ENCODE assay signal across 20 cellular contexts in genomic region chrX:2188840-2189239, GRCh38.
"Had no signal": no experiment of that assay in that cellular context is flagged by ENCODE, and none has a peak within 500 bp of the region (broad histone marks: within the 10 kb centered on the region; RNA-seq: fewer than 3 reads in every experiment).

No MANE protein-coding gene starts in this region.

- ATAC-seq: activated CD4-positive, CD25-positive, alpha-beta regulatory T cell treated with anti-CD3 and anti-CD28 coated beads, Interleukin-2, amount 50 U/mL, for 24 hours; foreskin keratinocyte; naive thymus-derived CD8-positive, alpha-beta T cell; SK-N-SH treated with all-trans-retinoic acid at 6 μM for 48 hours; stimulated activated memory B cell treated with anti-CD40 and anti-IgM and Interleukin-4, amounts not matched to agents 10 μg/mL and 1 μg/mL and 100 μg/mL, for 72 hours had no signal

- H3K4me3 Mint-ChIP-seq: activated naive CD8-positive, alpha-beta T cell treated with anti-CD3 and anti-CD28 coated beads for 36 hours; activated T-helper 1 cell treated with anti-CD3 and anti-CD28 coated beads, Interleukin-12 subunit alpha, Interleukin-12 subunit beta, Interleukin-2, Interleukin-4 antibody, amounts not matched to agents 30 ng/mL and 10 ng/mL and 1 ng/mL, durations not matched to agents 14 hours and 24 hours and 36 hours; immature natural killer cell; naive thymus-derived CD8-positive, alpha-beta T cell; stimulated activated memory B cell treated with anti-CD40 and anti-IgM and Interleukin-4, amounts not matched to agents 10 μg/mL and 1 μg/mL and 100 μg/mL, for 72 hours had no signal

- H3K27ac Mint-ChIP-seq: activated naive CD8-positive, alpha-beta T cell treated with anti-CD3 and anti-CD28 coated beads for 36 hours; activated T-helper 1 cell treated with anti-CD3 and anti-CD28 coated beads, Interleukin-12 subunit alpha, Interleukin-12 subunit beta, Interleukin-2, Interleukin-4 antibody, amounts not matched to agents 30 ng/mL and 10 ng/mL and 1 ng/mL, durations not matched to agents 14 hours and 24 hours and 36 hours; immature natural killer cell; naive thymus-derived CD8-positive, alpha-beta T cell; stimulated activated memory B cell treated with anti-CD40 and anti-IgM and Interleukin-4, amounts not matched to agents 10 μg/mL and 1 μg/mL and 100 μg/mL, for 72 hours had no signal

- H3K27ac ChIP-seq: dorsolateral prefrontal cortex, epithelial cell of prostate, foreskin keratinocyte, left ventricle myocardium inferior, sigmoid colon, spleen, thoracic aorta had no signal

- DNase-seq: activated gamma-delta T cell treated with Interleukin-2 at 50 U/mL for 16 hours; activated naive CD8-positive, alpha-beta T cell treated with anti-CD3 and anti-CD28 coated beads for 36 hours; amniotic stem cell; dorsolateral prefrontal cortex; foreskin keratinocyte; immature natural killer cell; left ventricle myocardium inferior; mammary epithelial cell; naive thymus-derived CD8-positive, alpha-beta T cell; nucleus accumbens; sigmoid colon; spleen; stimulated activated CD4-positive, alpha-beta T cell treated with anti-CD3 and anti-CD28 coated beads, Interleukin-4, amount 100 ng/mL, for 4 hours; T1000 had no signal

- H3K27me3 Mint-ChIP-seq: activated naive CD8-positive, alpha-beta T cell treated with anti-CD3 and anti-CD28 coated beads for 36 hours; naive thymus-derived CD8-positive, alpha-beta T cell; stimulated activated memory B cell treated with anti-CD40 and anti-IgM and Interleukin-4, amounts not matched to agents 10 μg/mL and 1 μg/mL and 100 μg/mL, for 72 hours had no signal

- H3K4me1 ChIP-seq: foreskin keratinocyte, left ventricle myocardium inferior, sigmoid colon, spleen had no signal

- H3K27me3 ChIP-seq: dorsolateral prefrontal cortex, foreskin keratinocyte, sigmoid colon, spleen had no signal

- H3K4me1 Mint-ChIP-seq: activated naive CD8-positive, alpha-beta T cell treated with anti-CD3 and anti-CD28 coated beads for 36 hours had no signal
